In genomic region chr10:131853610-131853964, GRCh38 we compare ENCODE assay signal across 24 cellular contexts.
"Had no signal": no experiment of that assay in that cellular context is flagged by ENCODE, and none has a peak within 500 bp of the region (broad histone marks: within the 10 kb centered on the region; RNA-seq: fewer than 3 reads in every experiment).

No MANE protein-coding gene starts in this region.

- DNase-seq: colonic mucosa; effector memory CD4-positive, alpha-beta T cell; erythroblast; esophagus squamous epithelium; foreskin melanocyte; glutamatergic neuron; heart right ventricle; hippocampal formation; mesenchymal stem cell; mucosa of descending colon; naive B cell; retina; stimulated activated CD4-positive, alpha-beta T cell treated with anti-CD3 and anti-CD28 coated beads, Interleukin-2, amount 100 ng/mL, for 24 hours; stimulated activated CD4-positive, alpha-beta T cell treated with anti-CD3 and anti-CD28 coated beads, Interleukin-4, amount 100 ng/mL, for 24 hours; stimulated activated naive CD4-positive, alpha-beta T cell treated with Interleukin-2 at 50 U/mL for 16 hours; stomach; thyroid gland had no signal

- H3K36me3 ChIP-seq: colonic mucosa, esophagus squamous epithelium, heart right ventricle, neutrophil, pancreas, right lobe of liver, stomach, thyroid gland, upper lobe of left lung, uterus had no signal

- H3K4me1 ChIP-seq: colonic mucosa, esophagus squamous epithelium, heart right ventricle, pancreas, right lobe of liver, stomach, thyroid gland, upper lobe of left lung, uterus had no signal

- H3K4me3 ChIP-seq: colonic mucosa, esophagus squamous epithelium, heart right ventricle, mucosa of descending colon, pancreas, right lobe of liver, smooth muscle cell, stomach, thyroid gland, upper lobe of left lung, uterus had no signal

- H3K9me3 ChIP-seq: colonic mucosa, esophagus squamous epithelium, heart right ventricle, mucosa of descending colon, neutrophil, pancreas, right lobe of liver, stomach, thyroid gland, upper lobe of left lung, uterus had no signal

- ATAC-seq: heart right ventricle; mucosa of descending colon; pancreas; right lobe of liver; stimulated activated effector memory CD8-positive, alpha-beta T cell treated with anti-CD3 and anti-CD28 coated beads, Interleukin-12 subunit alpha, Interleukin-12 subunit beta, amount 100 ng/mL, for 72 hours had no signal

- H3K27ac ChIP-seq: colonic mucosa, esophagus squamous epithelium, heart right ventricle, neutrophil, pancreas, right lobe of liver, stomach, thyroid gland, upper lobe of left lung, uterus had no signal

- H3K27me3 ChIP-seq: colonic mucosa, neutrophil, right lobe of liver, thyroid gland, upper lobe of left lung, uterus had no signal
